In the genomic region with DNA sequence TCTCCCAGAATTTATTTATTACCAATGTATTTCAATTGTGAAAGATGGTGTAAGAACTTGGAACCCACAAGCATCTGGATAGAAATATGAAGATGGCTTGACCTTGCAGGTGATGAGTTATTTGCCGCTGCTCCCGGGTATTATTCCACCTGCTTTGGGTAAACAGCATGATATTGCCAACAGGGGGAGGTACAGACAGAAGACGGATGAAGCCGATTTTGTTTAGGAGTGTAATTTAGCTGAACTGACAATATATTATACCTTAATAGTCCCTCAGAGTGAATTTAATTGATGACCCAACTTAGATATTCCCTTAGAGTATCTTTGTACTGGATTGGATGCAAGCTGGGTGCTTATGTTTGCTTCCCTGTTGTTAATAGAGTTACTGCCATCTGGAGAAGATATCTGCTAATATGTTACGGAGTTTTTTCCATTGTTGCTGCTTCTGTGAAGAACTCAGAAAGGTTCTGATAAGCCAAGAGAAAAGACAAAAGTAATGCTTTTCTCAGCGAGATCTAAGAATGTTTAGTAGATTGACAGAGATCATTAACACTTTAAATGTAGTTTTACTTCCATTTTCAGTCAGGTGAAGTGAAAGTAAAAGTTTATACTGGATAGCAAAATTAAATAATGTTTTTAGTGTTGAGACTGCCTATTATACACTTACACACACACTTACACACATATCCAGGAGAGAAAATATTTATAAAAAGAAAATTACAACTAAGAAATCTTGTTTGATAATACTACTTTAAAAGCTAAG, we compare ENCODE assay signal across 9 cellular contexts.
DNase-seq lines count a peak whose midpoint lies in the region; ATAC-seq and TF ChIP-seq lines count a peak whose summit lies in the region.
"Had no signal": no experiment of that assay in that cellular context is flagged by ENCODE, and none has a peak within 500 bp of the region (broad histone marks: within the 10 kb centered on the region; RNA-seq: fewer than 3 reads in every experiment).

No MANE protein-coding gene starts in this region.

- H3K4me3 ChIP-seq in CD8-positive, alpha-beta memory T cell (ENCODE audit: low read length): no peak overlapping the region
- H3K4me3 ChIP-seq in neuron (ENCODE audit: low read length) (no peak overlapping the region), lower leg skin (ENCODE audit: low read depth, poor library complexity, severe bottlenecking) (no peak overlapping the region), thyroid gland (replicated peaks in 1 of 3) (no peak overlapping the region)

- no peaks in the 10 kb centered on the region for H3K9me3 ChIP-seq in CD8-positive, alpha-beta memory T cell (ENCODE audit: low read length)
- H3K9me3 ChIP-seq in neuron (ENCODE audit: low read length) (no peaks in the 10 kb centered on the region), thyroid gland (no peaks in the 10 kb centered on the region)

- no peak for DNase-seq in CD8-positive, alpha-beta memory T cell
- DNase-seq in LoVo (ENCODE audit: low spot score) (peak; percentile 2), lower leg skin (ENCODE audit: low spot score in 2 of 2) (no peak), thyroid gland (no peak)
- no peak for DNase-seq in activated naive CD8-positive, alpha-beta T cell treated with anti-CD3 and anti-CD28 coated beads for 36 hours
- no peak for DNase-seq in stimulated activated CD4-positive, alpha-beta T cell treated with anti-CD3 and anti-CD28 coated beads, Interleukin-4, amount 100 ng/mL, for 24 hours

- H3K27ac Mint-ChIP-seq in CD8-positive, alpha-beta memory T cell: no peak overlapping the region
- no peak overlapping the region for H3K27ac Mint-ChIP-seq in activated naive CD8-positive, alpha-beta T cell treated with anti-CD3 and anti-CD28 coated beads for 36 hours
- H3K27ac Mint-ChIP-seq: dendritic cell treated with granulocyte-macrophage colony-stimulating factor and Interleukin-4, amounts not matched to agents 40 ng/mL and 50 ng/mL, for 4 days had no signal

- no peaks in the 10 kb centered on the region for H3K36me3 Mint-ChIP-seq in CD8-positive, alpha-beta memory T cell
- no peaks in the 10 kb centered on the region for H3K36me3 Mint-ChIP-seq in activated naive CD8-positive, alpha-beta T cell treated with anti-CD3 and anti-CD28 coated beads for 36 hours

- no peaks in the 10 kb centered on the region for H3K27me3 ChIP-seq in CD8-positive, alpha-beta memory T cell (ENCODE audit: insufficient read depth, low read length, poor library complexity, severe bottlenecking)
- H3K27me3 ChIP-seq in neuron (ENCODE audit: insufficient read depth, low read length) (no peaks in the 10 kb centered on the region), thyroid gland (no peaks in the 10 kb centered on the region)

- no peak overlapping the region for H3K27ac ChIP-seq in CD8-positive, alpha-beta memory T cell (ENCODE audit: low read depth, low read length)
- H3K27ac ChIP-seq in thyroid gland: no peak overlapping the region

- H3K4me1 ChIP-seq in CD8-positive, alpha-beta memory T cell (ENCODE audit: insufficient read depth, low read length): no peaks in the 10 kb centered on the region
- H3K4me1 ChIP-seq in neuron (ENCODE audit: insufficient read depth, low read length): no peaks in the 10 kb centered on the region
- H3K4me1 ChIP-seq in thyroid gland: peaks cover 0 to 4% of the 10 kb centered on the region in 2 donors

- CTCF ChIA-PET in CD8-positive, alpha-beta memory T cell (lab: Charles Lee): no interaction called here

- WGBS in lower leg skin, 2 donors: 34 to 36% methylated on average over 6 of the region's 6 CpGs
- WGBS in thyroid gland, 2 donors: 66 to 68% methylated on average over 6 of the region's 6 CpGs

- no peak for TF ChIP-seq POLR2A in lower leg skin (IDR thresholded peaks at IDR 0.05)
- no peak for TF ChIP-seq POLR2A in thyroid gland (IDR thresholded peaks at IDR 0.05)

- H3K4me3 Mint-ChIP-seq in CD8-positive, alpha-beta memory T cell: peak overlapping the region in 5 of 7 donors; percentile 10 to 67 (median 56)
- H3K4me3 Mint-ChIP-seq in activated naive CD8-positive, alpha-beta T cell treated with anti-CD3 and anti-CD28 coated beads for 36 hours: peak overlapping the region; percentile 61
- H3K4me3 Mint-ChIP-seq: dendritic cell treated with granulocyte-macrophage colony-stimulating factor and Interleukin-4, amounts not matched to agents 40 ng/mL and 50 ng/mL, for 4 days had no signal

- no peak for TF ChIP-seq CTCF in lower leg skin (IDR thresholded peaks at IDR 0.05)
- no peak for TF ChIP-seq CTCF in thyroid gland (IDR thresholded peaks at IDR 0.05)

- peaks cover 2 to 31% (median 2%) of the 10 kb centered on the region in 5 donors for H3K9me3 Mint-ChIP-seq in CD8-positive, alpha-beta memory T cell
- H3K9me3 Mint-ChIP-seq in activated naive CD8-positive, alpha-beta T cell treated with anti-CD3 and anti-CD28 coated beads for 36 hours: no peaks in the 10 kb centered on the region

- no peaks in the 10 kb centered on the region for H3K27me3 Mint-ChIP-seq in CD8-positive, alpha-beta memory T cell
- H3K27me3 Mint-ChIP-seq in activated naive CD8-positive, alpha-beta T cell treated with anti-CD3 and anti-CD28 coated beads for 36 hours: no peaks in the 10 kb centered on the region
- H3K27me3 Mint-ChIP-seq: dendritic cell treated with granulocyte-macrophage colony-stimulating factor and Interleukin-4, amounts not matched to agents 40 ng/mL and 50 ng/mL, for 4 days had no signal

- intact Hi-C loops in lower leg skin (cut with DNase I; ENCODE audit: low total_unique reads): no loop called here
- intact Hi-C loops in thyroid gland (cut with DNase I): no loop called here

- no peaks in the 10 kb centered on the region for H3K36me3 ChIP-seq in CD8-positive, alpha-beta memory T cell (ENCODE audit: insufficient read depth, low read length)
- no peaks in the 10 kb centered on the region for H3K36me3 ChIP-seq in neuron (ENCODE audit: insufficient read depth, low read length)
- H3K36me3 ChIP-seq in thyroid gland: no peaks in the 10 kb centered on the region

- POLR2A ChIA-PET in CD8-positive, alpha-beta memory T cell (lab: Charles Lee): no interaction called here

- no peaks in the 10 kb centered on the region for H3K4me1 Mint-ChIP-seq in CD8-positive, alpha-beta memory T cell
- H3K4me1 Mint-ChIP-seq in activated naive CD8-positive, alpha-beta T cell treated with anti-CD3 and anti-CD28 coated beads for 36 hours: peaks cover 5% of the 10 kb centered on the region

- ATAC-seq in GM21390 (IDR thresholded peaks at IDR 0.05; ENCODE audit: unreplicated experiment): peak; percentile 72

- H2AFZ ChIP-seq in neuron (ENCODE audit: low read depth, low read length): peak overlapping the region; percentile 23
